In genomic region chr11:82930229-82930628, GRCh38 we compare ENCODE assay signal across 18 cellular contexts. TPM values are rescaled to one million over a fixed set of nuclear protein-coding genes. Genes with fewer than 3 reads are reported as not detected.
A peak's percentile ranks its signal among the peaks of the same experiment; 100 is the strongest.
DNase-seq lines count a peak whose midpoint lies in the region; ATAC-seq lines count a peak whose summit lies in the region.
"Had no signal": no experiment of that assay in that cellular context is flagged by ENCODE, and none has a peak within 500 bp of the region (broad histone marks: within the 10 kb centered on the region; RNA-seq: fewer than 3 reads in every experiment).

No MANE protein-coding gene starts in this region.

- H3K4me1 Mint-ChIP-seq in memory B cell, result peaks cover 12% of the 10 kb centered on the region
- H3K4me1 Mint-ChIP-seq: neural progenitor cell had no signal

- DNase-seq in Kasumi-1 (lab: John Stamatoyannopoulos, UW) (peak; percentile 5 to 7), memory B cell (ENCODE audit: low spot score in 2 of 2) (no peak), NCI-H510A (lab: John Stamatoyannopoulos, UW) (no peak), SW 1271 (lab: John Stamatoyannopoulos, UW) (no peak), midbrain (lab: John Stamatoyannopoulos, UW) (no peak)
- DNase-seq: activated naive CD4-positive, alpha-beta T cell treated with anti-CD3 and anti-CD28 coated beads, Interleukin-2, amount 10 ng/mL, durations not matched to agents 7 days and 5 days; activated T-cell treated with anti-CD3 and anti-CD28 coated beads, Interleukin-2, amount 50 U/mL, for 1 hour; AML-193; hypothalamus; mesenchymal stem cell; NCI-H526; stimulated activated CD4-positive, alpha-beta T cell treated with anti-CD3 and anti-CD28 coated beads, Interleukin-12 subunit alpha, Interleukin-12 subunit beta, amount 100 ng/mL, for 4 hours; stimulated activated naive CD4-positive, alpha-beta T cell treated with Interleukin-2 at 50 U/mL for 16 hours; trophoblast cell had no signal

- no peak overlapping the region for H3K4me3 Mint-ChIP-seq in memory B cell
- H3K4me3 Mint-ChIP-seq: activated naive CD4-positive, alpha-beta T cell treated with anti-CD3 and anti-CD28 coated beads, Interleukin-2, amount 10 ng/mL, durations not matched to agents 7 days and 5 days; neural progenitor cell had no signal

- H3K27ac Mint-ChIP-seq in memory B cell, result peak overlapping the region; percentile 67
- H3K27ac Mint-ChIP-seq: activated naive CD4-positive, alpha-beta T cell treated with anti-CD3 and anti-CD28 coated beads, Interleukin-2, amount 10 ng/mL, durations not matched to agents 7 days and 5 days; neural progenitor cell had no signal

- no peaks in the 10 kb centered on the region for H3K27me3 Mint-ChIP-seq in memory B cell
- H3K27me3 Mint-ChIP-seq: activated naive CD4-positive, alpha-beta T cell treated with anti-CD3 and anti-CD28 coated beads, Interleukin-2, amount 10 ng/mL, durations not matched to agents 7 days and 5 days had no signal

- H3K9me3 Mint-ChIP-seq in memory B cell, result no peaks in the 10 kb centered on the region
- H3K9me3 Mint-ChIP-seq: activated naive CD4-positive, alpha-beta T cell treated with anti-CD3 and anti-CD28 coated beads, Interleukin-2, amount 10 ng/mL, durations not matched to agents 7 days and 5 days; neural progenitor cell had no signal

- ATAC-seq in GM18868 (IDR thresholded peaks at IDR 0.05; ENCODE audit: unreplicated experiment) (peak; percentile 65), GM21529 (IDR thresholded peaks at IDR 0.05; ENCODE audit: unreplicated experiment) (peak; percentile 50), memory B cell (ENCODE audit: low read depth) (peak; percentile 72), esophagus mucosa (no peak)

- H3K36me3 Mint-ChIP-seq in memory B cell, result no peaks in the 10 kb centered on the region

RNA-seq across cellular contexts. Expression of gene DDIAS, which starts 28.7 kb away (rescaled TPM):
- 8.9 TPM for total RNA-seq in esophagus mucosa

RNA-seq across cellular contexts. Expression of gene PRCP, which starts 30.0 kb away (rescaled TPM):
- 48.5 TPM for total RNA-seq in esophagus mucosa

Comparison
In these comparisons a context has a peak if more than half of its experiments do, and no peak if none do; other contexts are left out.
1. DNase-seq: peak in Kasumi-1 (2 of 2); none in memory B cell (0 of 2), NCI-H510A (single experiment), SW 1271 (0 of 2) and midbrain (single experiment).